ENCODE assay signal across 19 cellular contexts in genomic region chr10:63829573-63830149, GRCh38.
DNase-seq lines count a peak whose midpoint lies in the region; ATAC-seq, FAIRE-seq and TF ChIP-seq lines count a peak whose summit lies in the region.
"Had no signal": no experiment of that assay in that cellular context is flagged by ENCODE, and none has a peak within 500 bp of the region (broad histone marks: within the 10 kb centered on the region; RNA-seq: fewer than 3 reads in every experiment).

No MANE protein-coding gene starts in this region.

- FAIRE-seq in K562 (lab: Jason Lieb, UNC) (no peak), urothelium cell line (lab: Jason Lieb, UNC) (peak; percentile 35)
- FAIRE-seq: GM19239 had no signal

- no peaks in the 10 kb centered on the region for H3K9me3 Mint-ChIP-seq in GM23338
- H3K9me3 Mint-ChIP-seq: CD8-positive, alpha-beta memory T cell had no signal

- no peaks in the 10 kb centered on the region for H3K36me3 Mint-ChIP-seq in GM23338 (ENCODE audit: low read depth)
- H3K36me3 Mint-ChIP-seq: CD8-positive, alpha-beta memory T cell had no signal

- H3F3A ChIP-seq in GM23338 (replicated peaks; ENCODE audit: low read depth): no peaks in the 10 kb centered on the region

- POLR2A ChIA-PET in K562 (lab: Yijun Ruan, JAX): no interaction called here

- WGBS in K562 (ENCODE audit: insufficient coverage, low coverage, missing lambda C conversion rate): 2% methylated on average over 5 of the region's 5 CpGs

- CTCF ChIA-PET in K562 (lab: Yijun Ruan, JAX; ENCODE audit: low intra/inter-chr PET ratio): no interaction called here

- H3K4me2 ChIP-seq in GM23338 (no peak overlapping the region), K562 (ENCODE audit: insufficient read depth, low read length) (no peak overlapping the region)
- H3K4me2 ChIP-seq: BLaER1 had no signal

- H3K36me3 ChIP-seq in GM23338 (ENCODE audit: insufficient read depth) (no peaks in the 10 kb centered on the region), K562 (ENCODE audit: control insufficient read depth, insufficient read depth, low read length) (no peaks in the 10 kb centered on the region)
- H3K36me3 ChIP-seq: BLaER1 had no signal

- TF ChIP-seq RAD21 in K562 (CRISPR knock-in tag; conservative IDR thresholded peaks at IDR 0.05 in 1 of 2, IDR thresholded peaks at IDR 0.05 in 1 of 2): no peak

- TF ChIP-seq POLR2A in K562 (conservative IDR thresholded peaks at IDR 0.05): no peak

- H3K27ac ChIP-seq in GM23338 (ENCODE audit: low read depth) (no peak overlapping the region), K562 (ENCODE audit: extremely low read depth, low read depth, low read length) (no peak overlapping the region)
- H3K27ac ChIP-seq: BLaER1 had no signal

- TF ChIP-seq CTCF in GM23338 (conservative IDR thresholded peaks at IDR 0.05; ENCODE audit: low read depth in 2 of 2) (no peak), K562 (IDR thresholded peaks at IDR 0.05 in 2 of 3, conservative IDR thresholded peaks at IDR 0.05 in 1 of 3; ENCODE audit: insufficient read depth in 2 of 3, low read depth in 1 of 3, low read length in 3 of 3) (no peak)

- H2AFZ ChIP-seq in GM23338: peak overlapping the region; percentile 99
- no peak overlapping the region for H2AFZ ChIP-seq in K562 (ENCODE audit: low read depth, low read length)

- H3K9me2 ChIP-seq in GM23338 (ENCODE audit: insufficient read depth): no peaks in the 10 kb centered on the region

- in situ Hi-C loops in K562 (cut with MboI): no loop called here

- no peaks in the 10 kb centered on the region for H3K9me1 ChIP-seq in K562 (ENCODE audit: control insufficient read depth, insufficient read depth, low read length)

- intact Hi-C loops in K562 (cut with micrococcal nuclease): no loop called here

- H3K27me3 ChIP-seq in GM23338 (ENCODE audit: insufficient read depth) (no peaks in the 10 kb centered on the region), K562 (ENCODE audit: control insufficient read depth in 2 of 2, insufficient read depth in 2 of 2, low read length in 2 of 2) (no peaks in the 10 kb centered on the region)
- H3K27me3 ChIP-seq: BLaER1 had no signal

- peak; percentile 68 for ATAC-seq in GM23338
- ATAC-seq in K562: no peak; the same call in 2 of the 3 replicates
- ATAC-seq in GM21367 (IDR thresholded peaks at IDR 0.05; ENCODE audit: unreplicated experiment): no peak

- no peaks in the 10 kb centered on the region for H3K9me3 ChIP-seq in K562 (replicated peaks; ENCODE audit: control insufficient read depth, insufficient read depth, low read depth, low read length)
- H3K9me3 ChIP-seq: BLaER1, Caco-2 had no signal

- H3K4me1 Mint-ChIP-seq in GM23338: peaks cover 12% of the 10 kb centered on the region
- H3K4me1 Mint-ChIP-seq: CD8-positive, alpha-beta memory T cell had no signal

- H3K4me1 ChIP-seq in GM23338 (ENCODE audit: insufficient read depth): peaks cover 12% of the 10 kb centered on the region
- H3K4me1 ChIP-seq in K562 (replicated peaks in 1 of 2; ENCODE audit: control insufficient read depth in 2 of 2, insufficient read depth in 2 of 2, low read length in 2 of 2): no peaks in the 10 kb centered on the region
- H3K4me1 ChIP-seq: BLaER1, Caco-2 had no signal

- H3K27me3 Mint-ChIP-seq in GM23338 (ENCODE audit: insufficient read depth, low read depth, poor library complexity): no peaks in the 10 kb centered on the region

- TF ChIP-seq EP300 in K562 (IDR thresholded peaks at IDR 0.05; ENCODE audit: low read length): no peak

- H3K4me3 ChIP-seq in GM23338 (no peak overlapping the region), K562 (no peak overlapping the region)
- H3K4me3 ChIP-seq: BLaER1 had no signal

- H3K4me3 Mint-ChIP-seq in GM23338: no peak overlapping the region
- H3K4me3 Mint-ChIP-seq: CD8-positive, alpha-beta memory T cell had no signal

- peak; percentile 13 for DNase-seq in GM23338 (ENCODE audit: low spot score)
- DNase-seq in K562 (ENCODE audit: extremely low read depth in 1 of 4, low spot score in 3 of 4): no peak
- peak; percentile 20 for DNase-seq in left kidney (ENCODE audit: low read depth, low spot score)
- no peak for DNase-seq in urothelium cell line (ENCODE audit: low spot score)
- no peak for DNase-seq in NCI-H82 (lab: John Stamatoyannopoulos, UW)
- DNase-seq in T1000 (lab: John Stamatoyannopoulos, UW): no peak
- DNase-seq: 8988T; AML-193; CD8-positive, alpha-beta memory T cell; DND-41; GF-D8; GOT3; HCEC 1CT; IMR-90; KG1 had no signal

- BruUV-seq in K562 (replicated peaks; lab: Mats Ljungman, UMichigan): no TSS peak

- H3K79me2 ChIP-seq in GM23338 (replicated peaks; ENCODE audit: insufficient read depth) (no peaks in the 10 kb centered on the region), K562 (ENCODE audit: control insufficient read depth, insufficient read depth, low read length) (no peaks in the 10 kb centered on the region)

- no peak overlapping the region for H3K27ac Mint-ChIP-seq in GM23338
- H3K27ac Mint-ChIP-seq: CD8-positive, alpha-beta memory T cell had no signal

- H3K9ac ChIP-seq in K562 (ENCODE audit: insufficient read depth in 1 of 2, low read depth in 2 of 2, low read length in 2 of 2): no peak overlapping the region
- H3K9ac ChIP-seq: BLaER1 had no signal

- no peaks in the 10 kb centered on the region for H4K20me1 ChIP-seq in GM23338 (replicated peaks; ENCODE audit: insufficient read depth)
- H4K20me1 ChIP-seq in K562 (replicated peaks; ENCODE audit: control insufficient read depth, insufficient read depth, low read length): no peaks in the 10 kb centered on the region
- H4K20me1 ChIP-seq: BLaER1 had no signal

TF ChIP-seq in GM23338, 12 proteins besides CTCF, POLR2A, EP300 and RAD21 (continues in another document):
- TF ChIP-seq NANOG (IDR thresholded peaks at IDR 0.05; ENCODE audit: borderline replicate concordance): no peak
- TF ChIP-seq EZH2 (IDR thresholded peaks at IDR 0.05; ENCODE audit: low read depth, unreplicated experiment): no peak
- TF ChIP-seq ZNF331 (CRISPR knock-in tag; IDR thresholded peaks at IDR 0.05; ENCODE audit: low read depth): no peak
- no peak for TF ChIP-seq STAT1 (IDR thresholded peaks at IDR 0.05; ENCODE audit: unreplicated experiment)
- no peak for TF ChIP-seq JUNB (IDR thresholded peaks at IDR 0.05; ENCODE audit: unreplicated experiment)
- TF ChIP-seq ZNF114 (CRISPR knock-in tag; IDR thresholded peaks at IDR 0.05): no peak
- no peak for TF ChIP-seq REST (IDR thresholded peaks at IDR 0.05; ENCODE audit: unreplicated experiment)

TF ChIP-seq in K562, 482 proteins besides CTCF, POLR2A, EP300 and RAD21:
- TF ChIP-seq SPI1 (IDR thresholded peaks at IDR 0.05; ENCODE audit: borderline replicate concordance, low read depth, low read length) (0 out of 2 replicates have a peak, but pooled peaks have one; percentile 5), MXD1 (CRISPR knock-in tag; IDR thresholded peaks at IDR 0.05; ENCODE audit: borderline replicate concordance, poor library complexity, severe bottlenecking) (no peak), ZNF830 (CRISPR knock-in tag; IDR thresholded peaks at IDR 0.05) (no peak), ZNF23 (CRISPR knock-in tag; IDR thresholded peaks at IDR 0.05) (no peak), NCOA2 (IDR thresholded peaks at IDR 0.05; ENCODE audit: partially characterized antibody in 2 of 2) (no peak)

Comparison
In these comparisons a context has a peak if more than half of its experiments do, and no peak if none do; other contexts are left out.
1. DNase-seq: peak in GM23338 (single experiment) and left kidney (single experiment); none in K562 (0 of 4), urothelium cell line (single experiment), NCI-H82 (single experiment) and T1000 (single experiment).